ENCODE assay signal across 8 cellular contexts in genomic region chr20:25623736-25624499, GRCh38. TPM values are rescaled to one million over a fixed set of nuclear protein-coding genes. Genes with fewer than 3 reads are reported as not detected.
A peak's percentile ranks its signal among the peaks of the same experiment; 100 is the strongest.
DNase-seq lines count a peak whose midpoint lies in the region; ATAC-seq, FAIRE-seq and TF ChIP-seq lines count a peak whose summit lies in the region.

TSS of gene NANP (minus strand) at chr20:25624014. CDS start at chr20:25623948, 66 bp downstream.

- H3K4me3 ChIP-seq in adipocyte (ENCODE audit: low read length) (peak within 1 kb of the TSS; percentile 86), heart left ventricle (peak within 1 kb of the TSS; percentile 72 to 99 (median 84))

- peak within 1 kb of the TSS; percentile 53 to 97 (median 87) for H3K27ac ChIP-seq in heart left ventricle

- H3K9me3 ChIP-seq in adipocyte (ENCODE audit: control insufficient read depth, low read length) (no peaks in the 10 kb centered on the region), heart left ventricle (no peaks in the 10 kb centered on the region)

- peak within 1 kb of the TSS; percentile 89 for H3K9ac ChIP-seq in adipocyte (ENCODE audit: low read length)

- H3K4me3 Mint-ChIP-seq in type B pancreatic cell, result peak within 1 kb of the TSS; percentile 94

- H3K4me1 Mint-ChIP-seq in type B pancreatic cell (ENCODE audit: unreplicated experiment), result peaks cover 20% of the 10 kb centered on the region

- WGBS in heart left ventricle, 4 donors, result 0 to 1% (median 0%) methylated on average over 23 to 81 of the region's 81 CpGs

- intact Hi-C loops in heart left ventricle (cut with DNase I), result loop anchor here in 7 of 10 donors (1.0 to 10.0 kb wide), 8 partner anchors 71 to 243 kb away; partner anchors contain the start of genes ZNF337 (in 6 of the 7) and ABHD12 (in 1 of the 7)

- H3K27ac Mint-ChIP-seq in type B pancreatic cell, result peak within 1 kb of the TSS; percentile 84

- H3K27me3 ChIP-seq in adipocyte (replicated peaks; ENCODE audit: control insufficient read depth, insufficient read depth, low read length), result no peaks in the 10 kb centered on the region
- H3K27me3 ChIP-seq in heart left ventricle, result no peaks in the 10 kb centered on the region

- TF ChIP-seq CTCF in heart left ventricle (IDR thresholded peaks at IDR 0.05) (peak in 2 of 12 donors; percentile 4 to 9), type B pancreatic cell (conservative IDR thresholded peaks at IDR 0.05) (no peak)

- H3K36me3 Mint-ChIP-seq in type B pancreatic cell, result no peaks in the 10 kb centered on the region

- H3K9me3 Mint-ChIP-seq in type B pancreatic cell, result no peaks in the 10 kb centered on the region

- DNase-seq in GM12891 (ENCODE audit: insufficient read length, low spot score), result peak; percentile 90
- DNase-seq in NCI-H1417 treated with DMSO at 0.1 percent for 48 hours (lab: John Stamatoyannopoulos, UW), result peak; percentile 98
- peak; percentile 99 for DNase-seq in SW 1271 (lab: John Stamatoyannopoulos, UW)
- DNase-seq in adipocyte (ENCODE audit: low read depth), result peak; percentile 99
- peak; percentile 95 to 98 (median 97) for DNase-seq in heart left ventricle
- peak; percentile 95 for DNase-seq in pons (ENCODE audit: low spot score)
- DNase-seq in type B pancreatic cell (ENCODE audit: extremely low spot score, unreplicated experiment), result peak; percentile 97

- peak; percentile 96 for TF ChIP-seq POLR2A in GM12891 (IDR thresholded peaks at IDR 0.05; ENCODE audit: low read depth, low read length)
- peak in 1 of 2 donors; percentile 71 for TF ChIP-seq POLR2A in heart left ventricle (IDR thresholded peaks at IDR 0.05)

- no peaks in the 10 kb centered on the region for H3K27me3 Mint-ChIP-seq in type B pancreatic cell

- H3K4me1 ChIP-seq in adipocyte (ENCODE audit: control insufficient read depth, insufficient read depth, low read length) (peaks cover 17% of the 10 kb centered on the region), heart left ventricle (peaks cover 0 to 23% (median 15%) of the 10 kb centered on the region in 12 donors)

- ATAC-seq in HG02798 (IDR thresholded peaks at IDR 0.05; ENCODE audit: poor library complexity, unreplicated experiment), result peak; percentile 88
- peak; percentile 94 to 97 (median 96) for ATAC-seq in heart left ventricle

- peak; percentile 94 for FAIRE-seq in GM12891 (lab: Jason Lieb, UNC)

- H3K36me3 ChIP-seq in adipocyte (ENCODE audit: control insufficient read depth, insufficient read depth, low read length, severe bottlenecking) (no peaks in the 10 kb centered on the region), heart left ventricle (no peaks in the 10 kb centered on the region)

TF ChIP-seq in GM12891, 5 proteins besides CTCF, POLR2A, EP300 and RAD21:
- TF ChIP-seq TAF1 (IDR thresholded peaks at IDR 0.05; ENCODE audit: low read depth, low read length) (peak; percentile 77; the same call in 1 of the 2 replicates), SPI1 (IDR thresholded peaks at IDR 0.05; ENCODE audit: low read depth, low read length) (peak; percentile 5; the same call in 1 of the 2 replicates), POU2F2 (IDR thresholded peaks at IDR 0.05; ENCODE audit: low read depth, low read length) (no peak), POLR2AphosphoS5 (IDR thresholded peaks at IDR 0.05; ENCODE audit: low read depth, low read length) (peak; percentile 93), PAX5 (IDR thresholded peaks at IDR 0.05; ENCODE audit: insufficient read depth, low read length, severe bottlenecking) (no peak)

RNA-seq across cellular contexts. Expression of gene NANP, which starts in this region (rescaled TPM):
- polyA plus RNA-seq in GM12891 (2012; ENCODE audit: low read depth, missing spikeins), result 1.7 TPM
- total RNA-seq in heart left ventricle, result 1 to 10 TPM; 2.5 to 4.4 (median 3.1) TPM
- polyA plus RNA-seq in heart left ventricle, result 1 to 10 TPM; 1.8 to 5.2 TPM
- 5.6 and 6.3 TPM in 2 replicates for total RNA-seq in type B pancreatic cell (ENCODE audit: low replicate concordance)

Comparison
In these comparisons a context has a peak if more than half of its experiments do, and no peak if none do; other contexts are left out.
1. Peak in every context shown above with its lines: DNase-seq, ATAC-seq, H3K4me3 ChIP-seq and H3K27ac ChIP-seq.